In the genomic region with DNA sequence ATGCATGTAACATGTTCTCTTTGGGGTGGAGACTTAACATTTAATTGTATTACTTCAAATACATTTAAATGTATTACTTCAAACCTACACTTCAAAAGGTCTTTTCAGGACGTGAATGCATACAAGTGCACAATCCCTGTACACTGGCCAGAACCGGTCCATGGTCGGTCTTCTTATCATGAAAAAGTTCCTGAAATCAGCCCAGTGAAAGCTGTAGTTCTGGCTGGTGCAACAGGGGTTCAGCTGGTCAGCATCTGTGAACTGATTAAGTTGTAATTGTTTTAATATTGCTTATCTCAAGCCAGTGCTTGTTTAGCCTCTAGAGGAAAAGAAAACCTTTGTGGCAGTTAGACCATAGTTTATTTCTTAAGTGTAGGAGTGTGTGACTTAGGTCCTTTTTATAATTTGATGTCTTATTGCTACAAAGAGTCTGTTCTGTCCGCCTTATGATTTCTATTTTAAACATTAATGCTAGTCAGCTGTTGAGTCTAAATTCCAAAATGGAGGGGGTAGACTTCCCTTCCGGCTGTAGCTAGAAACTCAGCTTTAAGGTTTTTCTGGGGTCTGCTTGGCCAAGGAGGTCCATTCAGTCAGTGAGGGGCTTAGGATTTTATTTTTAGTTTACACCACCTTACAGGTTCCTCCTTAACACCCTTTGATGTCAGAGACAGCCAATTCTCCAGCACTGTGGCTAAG, we compare ENCODE assay signal across 8 cellular contexts. TPM values are rescaled to one million over a fixed set of nuclear protein-coding genes. Genes with fewer than 3 reads are reported as not detected.
DNase-seq lines count a peak whose midpoint lies in the region; ATAC-seq, FAIRE-seq and TF ChIP-seq lines count a peak whose summit lies in the region.

No MANE protein-coding gene starts in this region.

- TF ChIP-seq POLR2A in suprapubic skin (IDR thresholded peaks at IDR 0.05), result no peak

- POLR2A ChIA-PET in activated naive CD8-positive, alpha-beta T cell treated with anti-CD3 and anti-CD28 coated beads, Interleukin-2, amount 10 ng/mL, durations not matched to agents 7 days and 5 days (lab: Charles Lee), result no interaction called here

- H3K27ac ChIP-seq in kidney (ENCODE audit: low read depth in 2 of 2, low read length in 2 of 2), result peak overlapping the region; percentile 51 to 67
- peak overlapping the region; percentile 95 for H3K27ac ChIP-seq in suprapubic skin

- peaks cover 4% of the 10 kb centered on the region for H3K4me1 Mint-ChIP-seq in T-helper 2 cell treated with Interferon-gamma antibody and Interleukin-4, amounts not matched to agents 5 μg/mL and 100 μg/mL, for 36 hours (ENCODE audit: low read depth)
- peaks cover 10% of the 10 kb centered on the region for H3K4me1 Mint-ChIP-seq in activated naive CD8-positive, alpha-beta T cell treated with anti-CD3 and anti-CD28 coated beads, Interleukin-2, amount 10 ng/mL, durations not matched to agents 7 days and 5 days

- 57% methylated on average over 5 of the region's 5 CpGs for WGBS in suprapubic skin

- TF ChIP-seq CTCF in kidney (IDR thresholded peaks at IDR 0.05; ENCODE audit: borderline replicate concordance, extremely low read depth, insufficient read depth), result no peak
- no peak for TF ChIP-seq CTCF in suprapubic skin (IDR thresholded peaks at IDR 0.05)

- H3K36me3 Mint-ChIP-seq in T-helper 2 cell treated with Interferon-gamma antibody and Interleukin-4, amounts not matched to agents 5 μg/mL and 100 μg/mL, for 36 hours (ENCODE audit: low read depth), result no peaks in the 10 kb centered on the region
- no peaks in the 10 kb centered on the region for H3K36me3 Mint-ChIP-seq in activated naive CD8-positive, alpha-beta T cell treated with anti-CD3 and anti-CD28 coated beads, Interleukin-2, amount 10 ng/mL, durations not matched to agents 7 days and 5 days

- no peak for TF ChIP-seq EP300 in suprapubic skin (IDR thresholded peaks at IDR 0.05)

- no peak for DNase-seq in T-helper 2 cell treated with Interferon-gamma antibody and Interleukin-4, amounts not matched to agents 5 μg/mL and 100 μg/mL, for 36 hours (ENCODE audit: low spot score)
- DNase-seq in T-helper 2 cell (no peak), kidney (no peak), suprapubic skin (ENCODE audit: low spot score in 2 of 2) (no peak)
- DNase-seq in activated naive CD8-positive, alpha-beta T cell treated with anti-CD3 and anti-CD28 coated beads, Interleukin-2, amount 10 ng/mL, durations not matched to agents 7 days and 5 days, result no peak
- DNase-seq in stimulated activated CD4-positive, alpha-beta T cell treated with anti-CD3 and anti-CD28 coated beads, Interleukin-4, amount 100 ng/mL, for 1 hour, result no peak

- H3K9ac ChIP-seq in kidney (ENCODE audit: low read length in 2 of 2), result peak overlapping the region in 1 of 2 donors; percentile 51

- no peak for FAIRE-seq in kidney (lab: Jason Lieb, UNC)

- H3K9me3 ChIP-seq in kidney (ENCODE audit: control insufficient read depth in 1 of 2, low read length in 2 of 2) (no peaks in the 10 kb centered on the region), suprapubic skin (no peaks in the 10 kb centered on the region)

- H3K4me1 ChIP-seq in kidney (ENCODE audit: control insufficient read depth in 1 of 2, insufficient read depth in 1 of 2, low read depth in 1 of 2, low read length in 2 of 2) (peaks cover 8 to 9% of the 10 kb centered on the region in 2 donors), suprapubic skin (peaks cover 30% of the 10 kb centered on the region)

- H3K4me3 ChIP-seq in kidney (ENCODE audit: low read length in 2 of 2) (peak overlapping the region; percentile 49 to 86), suprapubic skin (peak overlapping the region; percentile 73)

- no peak overlapping the region for H3K27ac Mint-ChIP-seq in T-helper 2 cell treated with Interferon-gamma antibody and Interleukin-4, amounts not matched to agents 5 μg/mL and 100 μg/mL, for 36 hours
- H3K27ac Mint-ChIP-seq in activated naive CD8-positive, alpha-beta T cell treated with anti-CD3 and anti-CD28 coated beads, Interleukin-2, amount 10 ng/mL, durations not matched to agents 7 days and 5 days, result peak overlapping the region; percentile 49

- no peak for ATAC-seq in activated naive CD8-positive, alpha-beta T cell treated with anti-CD3 and anti-CD28 coated beads, Interleukin-2, amount 10 ng/mL, durations not matched to agents 7 days and 5 days (ENCODE audit: low read depth)
- ATAC-seq in HG03097 (IDR thresholded peaks at IDR 0.05; ENCODE audit: low FRiP score, unreplicated experiment), result no peak
- ATAC-seq in GM18502 (IDR thresholded peaks at IDR 0.05; ENCODE audit: poor library complexity, unreplicated experiment), result no peak

- H3K4me3 Mint-ChIP-seq in T-helper 2 cell treated with Interferon-gamma antibody and Interleukin-4, amounts not matched to agents 5 μg/mL and 100 μg/mL, for 36 hours, result peak overlapping the region; percentile 85
- peak overlapping the region; percentile 88 for H3K4me3 Mint-ChIP-seq in activated naive CD8-positive, alpha-beta T cell treated with anti-CD3 and anti-CD28 coated beads, Interleukin-2, amount 10 ng/mL, durations not matched to agents 7 days and 5 days

- H3K9me3 Mint-ChIP-seq in T-helper 2 cell treated with Interferon-gamma antibody and Interleukin-4, amounts not matched to agents 5 μg/mL and 100 μg/mL, for 36 hours, result no peaks in the 10 kb centered on the region
- no peaks in the 10 kb centered on the region for H3K9me3 Mint-ChIP-seq in activated naive CD8-positive, alpha-beta T cell treated with anti-CD3 and anti-CD28 coated beads, Interleukin-2, amount 10 ng/mL, durations not matched to agents 7 days and 5 days

- intact Hi-C loops in kidney (cut with DNase I), result no loop called here

- no peaks in the 10 kb centered on the region for H3K27me3 ChIP-seq in suprapubic skin

- H3K27me3 Mint-ChIP-seq in T-helper 2 cell treated with Interferon-gamma antibody and Interleukin-4, amounts not matched to agents 5 μg/mL and 100 μg/mL, for 36 hours (ENCODE audit: low read depth), result peaks cover 44% of the 10 kb centered on the region
- peaks cover 61% of the 10 kb centered on the region for H3K27me3 Mint-ChIP-seq in activated naive CD8-positive, alpha-beta T cell treated with anti-CD3 and anti-CD28 coated beads, Interleukin-2, amount 10 ng/mL, durations not matched to agents 7 days and 5 days

- no peaks in the 10 kb centered on the region for H3K36me3 ChIP-seq in kidney (ENCODE audit: control insufficient read depth in 1 of 2, insufficient read depth in 2 of 2, low read length in 2 of 2)
- no peaks in the 10 kb centered on the region for H3K36me3 ChIP-seq in suprapubic skin

RNA-seq across cellular contexts. Expression of a gene that starts 0.8 kb away (rescaled TPM):
- 1 to 10 TPM in 1 of 2 experiments, under 1 TPM in 1; 0.89 to 1.1 TPM for total RNA-seq in activated naive CD8-positive, alpha-beta T cell treated with anti-CD3 and anti-CD28 coated beads, Interleukin-2, amount 10 ng/mL, durations not matched to agents 7 days and 5 days
- total RNA-seq in kidney (57.3 TPM), suprapubic skin (100 to 1,000 TPM in 3 of 4 donors, 10 to 100 TPM in 1; 99.4 to 218 (median 157) TPM)
- 17.7 TPM for polyA plus RNA-seq in kidney (ENCODE audit: insufficient read depth, low read depth, low replicate concordance)

Comparison
In these comparisons a context has a peak if more than half of its experiments do, and no peak if none do; other contexts are left out.
1. RNA of a gene that starts 0.8 kb away (total RNA-seq): 99.4 to 218 TPM in suprapubic skin and 57.3 TPM in kidney (single experiment); 0.89 to 1.1 TPM in activated naive CD8-positive, alpha-beta T cell treated with anti-CD3 and anti-CD28 coated beads, Interleukin-2, amount 10 ng/mL, durations not matched to agents 7 days and 5 days; every median in the first group is over 10 times any median in the second.